Comparison of ENCODE assay signal across 11 cellular contexts in genomic region chr14:55274760-55275159, GRCh38. TPM values are rescaled to one million over a fixed set of nuclear protein-coding genes. Genes with fewer than 3 reads are reported as not detected.
DNase-seq lines count a peak whose midpoint lies in the region.
"Had no signal": no experiment of that assay in that cellular context is flagged by ENCODE, and none has a peak within 500 bp of the region (broad histone marks: within the 10 kb centered on the region; RNA-seq: fewer than 3 reads in every experiment).

No MANE protein-coding gene starts in this region.

- peak; percentile 8 for DNase-seq in A172 (ENCODE audit: low spot score)
- peak; percentile 52 for DNase-seq in ELR (ENCODE audit: low read depth)
- DNase-seq in amniotic epithelial cell (ENCODE audit: low read depth) = peak; percentile 87
- peak; percentile 20 for DNase-seq in glomerular visceral epithelial cell (ENCODE audit: extremely low spot score)
- DNase-seq in NCI-H510A treated with DMSO at 0.1 percent for 48 hours (lab: John Stamatoyannopoulos, UW) = no peak
- no peak for DNase-seq in RPMI8226
- DNase-seq in NCI-H128 (lab: John Stamatoyannopoulos, UW; ENCODE audit: unreplicated experiment) = no peak
- no peak for DNase-seq in activated naive CD4-positive, alpha-beta T cell treated with anti-CD3 and anti-CD28 coated beads, Interleukin-2, amount 50 U/mL, for 16 hours
- DNase-seq: nephron progenitor cell; stimulated activated CD4-positive, alpha-beta T cell treated with anti-CD3 and anti-CD28 coated beads, Interleukin-2, amount 100 ng/mL, for 24 hours; stimulated activated naive CD8-positive, alpha-beta T cell treated with anti-CD3 and anti-CD28 coated beads, Interleukin-15, Interleukin-2, amounts not matched to agents 100 U/mL and 50 U/mL, for 24 hours had no signal

RNA-seq across cellular contexts. Expression of gene FBXO34, which starts 3.5 kb away (rescaled TPM):
- total RNA-seq in A172 (2014; rRNA removed; shearing (Covaris generic)) = 13.5 and 16.7 TPM in 2 replicates

Comparison
In these comparisons a context has a peak if more than half of its experiments do, and no peak if none do; other contexts are left out.
1. DNase-seq: peak in A172 (single experiment), ELR (single experiment), amniotic epithelial cell (single experiment) and glomerular visceral epithelial cell (single experiment); none in NCI-H510A treated with DMSO at 0.1 percent for 48 hours (single experiment), RPMI8226 (single experiment), NCI-H128 (single experiment) and activated naive CD4-positive, alpha-beta T cell treated with anti-CD3 and anti-CD28 coated beads, Interleukin-2, amount 50 U/mL, for 16 hours (single experiment).